28 cellular contexts compared by ENCODE assay signal in genomic region chr1:199937161-199937560, GRCh38.
"Had no signal": no experiment of that assay in that cellular context is flagged by ENCODE, and none has a peak within 500 bp of the region (broad histone marks: within the 10 kb centered on the region; RNA-seq: fewer than 3 reads in every experiment).

No MANE protein-coding gene starts in this region.

- H3K4me1 ChIP-seq: stomach, suprapubic skin, thyroid gland, tibial artery, tibial nerve, transverse colon, upper lobe of left lung, upper lobe of right lung, uterus, vagina had no signal

- ATAC-seq: stimulated activated effector memory CD8-positive, alpha-beta T cell treated with anti-CD3 and anti-CD28 coated beads, Interleukin-12 subunit alpha, Interleukin-12 subunit beta, amount 100 ng/mL, for 72 hours; stimulated activated memory B cell treated with anti-CD40 and anti-IgM and Interleukin-4, amounts not matched to agents 10 μg/mL and 1 μg/mL and 100 μg/mL, for 72 hours; stimulated activated naive B cell treated with anti-CD40 and anti-IgM and Interleukin-4, amounts not matched to agents 10 μg/mL and 1 μg/mL and 100 μg/mL, for 72 hours; stimulated activated naive CD8-positive, alpha-beta T cell treated with anti-CD3 and anti-CD28 coated beads, Interleukin-15, amount 100 ng/mL, for 72 hours; stimulated activated naive CD8-positive, alpha-beta T cell treated with anti-CD3 and anti-CD28 coated beads, Interleukin-15, Interleukin-2, amounts not matched to agents 100 U/mL and 50 U/mL, for 24 hours; upper lobe of right lung had no signal

- H3K4me3 ChIP-seq: stomach, suprapubic skin, thoracic aorta, thyroid gland, tibial artery, tibial nerve, transverse colon, upper lobe of left lung, upper lobe of right lung, uterus, vagina had no signal

- H3K4me3 Mint-ChIP-seq: stimulated activated effector memory CD8-positive, alpha-beta T cell treated with anti-CD3 and anti-CD28 coated beads, Interleukin-12 subunit alpha, Interleukin-12 subunit beta, amount 100 ng/mL, for 72 hours; stimulated activated memory B cell treated with anti-CD40 and anti-IgM and Interleukin-4, amounts not matched to agents 10 μg/mL and 1 μg/mL and 100 μg/mL, for 72 hours; stimulated activated naive B cell treated with anti-CD40 and anti-IgM and Interleukin-4, amounts not matched to agents 10 μg/mL and 1 μg/mL and 100 μg/mL, for 72 hours; stimulated activated naive CD8-positive, alpha-beta T cell treated with anti-CD3 and anti-CD28 coated beads, Interleukin-15, amount 100 ng/mL, for 72 hours; stimulated activated naive CD8-positive, alpha-beta T cell treated with anti-CD3 and anti-CD28 coated beads, Interleukin-15, Interleukin-2, amounts not matched to agents 100 ng/mL and 50 ng/mL, for 24 hours; type B pancreatic cell had no signal

- H3K27me3 ChIP-seq: stomach, suprapubic skin, thyroid gland, tibial artery, tibial nerve, transverse colon, upper lobe of left lung, upper lobe of right lung, uterus, vagina had no signal

- H3K27ac Mint-ChIP-seq: stimulated activated effector memory CD8-positive, alpha-beta T cell treated with anti-CD3 and anti-CD28 coated beads, Interleukin-12 subunit alpha, Interleukin-12 subunit beta, amount 100 ng/mL, for 72 hours; stimulated activated memory B cell treated with anti-CD40 and anti-IgM and Interleukin-4, amounts not matched to agents 10 μg/mL and 1 μg/mL and 100 μg/mL, for 72 hours; stimulated activated naive B cell treated with anti-CD40 and anti-IgM and Interleukin-4, amounts not matched to agents 10 μg/mL and 1 μg/mL and 100 μg/mL, for 72 hours; stimulated activated naive CD8-positive, alpha-beta T cell treated with anti-CD3 and anti-CD28 coated beads, Interleukin-15, amount 100 ng/mL, for 72 hours; stimulated activated naive CD8-positive, alpha-beta T cell treated with anti-CD3 and anti-CD28 coated beads, Interleukin-15, Interleukin-2, amounts not matched to agents 100 ng/mL and 50 ng/mL, for 24 hours; type B pancreatic cell had no signal

- H3K9me3 Mint-ChIP-seq: stimulated activated effector memory CD8-positive, alpha-beta T cell treated with anti-CD3 and anti-CD28 coated beads, Interleukin-12 subunit alpha, Interleukin-12 subunit beta, amount 100 ng/mL, for 72 hours; stimulated activated memory B cell treated with anti-CD40 and anti-IgM and Interleukin-4, amounts not matched to agents 10 μg/mL and 1 μg/mL and 100 μg/mL, for 72 hours; stimulated activated naive B cell treated with anti-CD40 and anti-IgM and Interleukin-4, amounts not matched to agents 10 μg/mL and 1 μg/mL and 100 μg/mL, for 72 hours; stimulated activated naive CD8-positive, alpha-beta T cell treated with anti-CD3 and anti-CD28 coated beads, Interleukin-15, amount 100 ng/mL, for 72 hours; stimulated activated naive CD8-positive, alpha-beta T cell treated with anti-CD3 and anti-CD28 coated beads, Interleukin-15, Interleukin-2, amounts not matched to agents 100 ng/mL and 50 ng/mL, for 24 hours; type B pancreatic cell had no signal

- H3K27me3 Mint-ChIP-seq: type B pancreatic cell had no signal

- FAIRE-seq: urothelium cell line had no signal

- H3K9me3 ChIP-seq: stomach, suprapubic skin, thoracic aorta, thyroid gland, tibial artery, tibial nerve, transverse colon, upper lobe of left lung, upper lobe of right lung, uterus, vagina had no signal

- H3K36me3 ChIP-seq: stomach, suprapubic skin, thoracic aorta, thyroid gland, tibial artery, tibial nerve, transverse colon, upper lobe of left lung, upper lobe of right lung, uterus, vagina had no signal

- H3K27ac ChIP-seq: stomach, suprapubic skin, thoracic aorta, thyroid gland, tibial artery, tibial nerve, transverse colon, upper lobe of left lung, upper lobe of right lung, uterus, vagina had no signal

- H3K36me3 Mint-ChIP-seq: stimulated activated memory B cell treated with anti-CD40 and anti-IgM and Interleukin-4, amounts not matched to agents 10 μg/mL and 1 μg/mL and 100 μg/mL, for 72 hours; stimulated activated naive B cell treated with anti-CD40 and anti-IgM and Interleukin-4, amounts not matched to agents 10 μg/mL and 1 μg/mL and 100 μg/mL, for 72 hours; type B pancreatic cell had no signal

- DNase-seq: stimulated activated CD4-positive, alpha-beta T cell treated with anti-CD3 and anti-CD28 coated beads, Interleukin-2, amount 100 ng/mL, for 48 hours; stimulated activated CD4-positive, alpha-beta T cell treated with anti-CD3 and anti-CD28 coated beads, Interleukin-4, amount 100 ng/mL, for 1 hour; stimulated activated CD4-positive, alpha-beta T cell treated with anti-CD3 and anti-CD28 coated beads, Interleukin-4, amount 100 ng/mL, for 24 hours; stimulated activated CD4-positive, alpha-beta T cell treated with anti-CD3 and anti-CD28 coated beads, Interleukin-4, amount 100 ng/mL, for 4 hours; stimulated activated CD8-positive, alpha-beta memory T cell treated with anti-CD3 and anti-CD28 coated beads, Interleukin-4, amount 100 ng/mL, for 48 hours; stimulated activated naive B cell treated with anti-CD40 and anti-IgM and Interleukin-4, amounts not matched to agents 10 μg/mL and 1 μg/mL and 100 μg/mL, for 72 hours; stimulated activated naive CD4-positive, alpha-beta T cell; stimulated activated naive CD4-positive, alpha-beta T cell treated with Interleukin-2 at 50 U/mL for 16 hours; stimulated activated naive CD8-positive, alpha-beta T cell treated with anti-CD3 and anti-CD28 coated beads, Interleukin-15, amount 100 ng/mL, for 72 hours; stimulated activated naive CD8-positive, alpha-beta T cell treated with anti-CD3 and anti-CD28 coated beads, Interleukin-15, Interleukin-2, amounts not matched to agents 100 U/mL and 50 U/mL, for 24 hours; stomach; substantia nigra; thyroid gland; tibial artery; transverse colon; trophoblast cell; upper lobe of left lung; upper lobe of right lung; uterus had no signal
